In genomic region chr15:25189551-25189950, GRCh38 we compare ENCODE assay signal across 32 cellular contexts.
DNase-seq lines count a peak whose midpoint lies in the region; ATAC-seq, FAIRE-seq and TF ChIP-seq lines count a peak whose summit lies in the region.
"Had no signal": no experiment of that assay in that cellular context is flagged by ENCODE, and none has a peak within 500 bp of the region (broad histone marks: within the 10 kb centered on the region; RNA-seq: fewer than 3 reads in every experiment).

No MANE protein-coding gene starts in this region.

- H3K4me1 ChIP-seq in right cardiac atrium (ENCODE audit: control insufficient read depth, insufficient read depth, low read length) (no peaks in the 10 kb centered on the region), heart right ventricle (no peaks in the 10 kb centered on the region), kidney (ENCODE audit: control insufficient read depth in 1 of 2, insufficient read depth in 1 of 2, low read depth in 1 of 2, low read length in 2 of 2) (no peaks in the 10 kb centered on the region), osteoblast (ENCODE audit: insufficient read depth, low read length) (no peaks in the 10 kb centered on the region)
- H3K4me1 ChIP-seq: A549; BE2C; BLaER1; BLaER1 treated with 17β-estradiol and CSF1 and Interleukin-3, amounts not matched to agents 10 nM and 100 nM; Caco-2 had no signal

- peak in 2 of 3 donors; percentile 16 to 32 for DNase-seq in right cardiac atrium
- no peak for DNase-seq in heart right ventricle
- DNase-seq in kidney: peak; percentile 65
- peak; percentile 25 for DNase-seq in osteoblast (ENCODE audit: insufficient read length, low spot score, missing footprints)
- DNase-seq in stimulated activated CD4-positive, alpha-beta T cell treated with anti-CD3 and anti-CD28 coated beads, Interleukin-1b, Interleukin-23, amount 100 ng/mL, for 48 hours: no peak
- DNase-seq in NCI-H187 (lab: John Stamatoyannopoulos, UW): no peak
- DNase-seq: 8988T; ACHN; AML-193; BE2C; C1 segment of cervical spinal cord; Caco-2; Calu3; CD4-positive, alpha-beta T cell; CD4-positive, CD25-positive, alpha-beta regulatory T cell; CD8-positive, alpha-beta memory T cell; CD8-positive, alpha-beta T cell; COR-L47; DMS 273 treated with DMSO at 0.1 percent for 48 hours; DMS153; DMS53; DMS79; DMS79 treated with DMSO at 0.1 percent for 48 hours; DND-41; EL had no signal

- H3K9ac ChIP-seq in kidney (ENCODE audit: low read length in 2 of 2): no peak overlapping the region
- H3K9ac ChIP-seq: BLaER1; BLaER1 treated with 17β-estradiol and CSF1 and Interleukin-3, amounts not matched to agents 10 nM and 100 nM had no signal

- no peak overlapping the region for H3K4me3 ChIP-seq in right cardiac atrium (ENCODE audit: low read length)
- H3K4me3 ChIP-seq in heart right ventricle: no peak overlapping the region
- no peak overlapping the region for H3K4me3 ChIP-seq in kidney (ENCODE audit: low read length in 2 of 2)
- H3K4me3 ChIP-seq in osteoblast (ENCODE audit: insufficient read depth, low read length): no peak overlapping the region
- H3K4me3 ChIP-seq: A549; BLaER1; BLaER1 treated with 17β-estradiol and CSF1 and Interleukin-3, amounts not matched to agents 10 nM and 100 nM had no signal

- ATAC-seq in right cardiac atrium: no peak
- ATAC-seq in heart right ventricle: no peak
- ATAC-seq: A549; CD8-positive, alpha-beta T cell had no signal

- FAIRE-seq in kidney (lab: Jason Lieb, UNC): no peak
- FAIRE-seq: A204.1, A549, D721Med had no signal

- no peaks in the 10 kb centered on the region for H3K36me3 ChIP-seq in heart right ventricle
- no peaks in the 10 kb centered on the region for H3K36me3 ChIP-seq in kidney (ENCODE audit: control insufficient read depth in 1 of 2, insufficient read depth in 2 of 2, low read length in 2 of 2)
- H3K36me3 ChIP-seq in osteoblast (ENCODE audit: insufficient read depth, low read length): no peaks in the 10 kb centered on the region
- H3K36me3 ChIP-seq: BE2C; BLaER1; BLaER1 treated with 17β-estradiol and CSF1 and Interleukin-3, amounts not matched to agents 10 nM and 100 nM had no signal

- TF ChIP-seq CTCF in heart right ventricle (IDR thresholded peaks at IDR 0.05): no peak
- TF ChIP-seq CTCF in kidney (IDR thresholded peaks at IDR 0.05; ENCODE audit: borderline replicate concordance, extremely low read depth, insufficient read depth): no peak
- TF ChIP-seq CTCF in osteoblast (IDR thresholded peaks at IDR 0.05; ENCODE audit: extremely low read depth, low read depth, low read length): no peak

- intact Hi-C loops in right cardiac atrium (cut with DNase I) (no loop called here), heart right ventricle (cut with DNase I) (no loop called here), kidney (cut with DNase I) (no loop called here)

- H3K9me3 ChIP-seq in right cardiac atrium (ENCODE audit: control insufficient read depth, low read length) (no peaks in the 10 kb centered on the region), heart right ventricle (peaks cover 0 to 94% (median 0%) of the 10 kb centered on the region in 11 donors), kidney (ENCODE audit: control insufficient read depth in 1 of 2, low read length in 2 of 2) (peaks cover 0 to 7% of the 10 kb centered on the region in 2 donors), osteoblast (ENCODE audit: low read depth, low read length) (no peaks in the 10 kb centered on the region)
- H3K9me3 ChIP-seq: A549 had no signal

- H4K20me1 ChIP-seq in osteoblast (ENCODE audit: insufficient read depth, low read length): no peaks in the 10 kb centered on the region
- H4K20me1 ChIP-seq: BLaER1; BLaER1 treated with 17β-estradiol and CSF1 and Interleukin-3, amounts not matched to agents 10 nM and 100 nM had no signal

- WGBS in right cardiac atrium: 78% methylated on average over 11 of the region's 11 CpGs
- 71 to 77% methylated on average over 11 of the region's 11 CpGs for WGBS in heart right ventricle, 2 donors

- no peak overlapping the region for H2AFZ ChIP-seq in osteoblast (ENCODE audit: low read length)

- H3K4me2 ChIP-seq in osteoblast (ENCODE audit: insufficient read depth, low read length): no peak overlapping the region
- H3K4me2 ChIP-seq: A549; BLaER1; BLaER1 treated with 17β-estradiol and CSF1 and Interleukin-3, amounts not matched to agents 10 nM and 100 nM had no signal

- no peaks in the 10 kb centered on the region for H3K27me3 ChIP-seq in right cardiac atrium (ENCODE audit: control insufficient read depth, insufficient read depth)
- no peaks in the 10 kb centered on the region for H3K27me3 ChIP-seq in heart right ventricle
- no peaks in the 10 kb centered on the region for H3K27me3 ChIP-seq in osteoblast (ENCODE audit: insufficient read depth, low read length)
- H3K27me3 ChIP-seq: BE2C; BLaER1; BLaER1 treated with 17β-estradiol and CSF1 and Interleukin-3, amounts not matched to agents 10 nM and 100 nM had no signal

- H3K79me2 ChIP-seq in osteoblast (ENCODE audit: insufficient read depth, low read length): no peaks in the 10 kb centered on the region

- H3K27ac ChIP-seq in right cardiac atrium (ENCODE audit: low read length) (no peak overlapping the region), heart right ventricle (no peak overlapping the region), kidney (ENCODE audit: low read depth in 2 of 2, low read length in 2 of 2) (no peak overlapping the region), osteoblast (ENCODE audit: low read depth, low read length) (no peak overlapping the region)
- H3K27ac ChIP-seq: 22Rv1; A549; BLaER1; BLaER1 treated with 17β-estradiol and CSF1 and Interleukin-3, amounts not matched to agents 10 nM and 100 nM; C4-2B had no signal

Comparison
In these comparisons a context has a peak if more than half of its experiments do, and no peak if none do; other contexts are left out.
1. DNase-seq: peak in right cardiac atrium (2 of 3), kidney (single experiment) and osteoblast (single experiment); none in heart right ventricle (0 of 2), stimulated activated CD4-positive, alpha-beta T cell treated with anti-CD3 and anti-CD28 coated beads, Interleukin-1b, Interleukin-23, amount 100 ng/mL, for 48 hours (single experiment) and NCI-H187 (0 of 2).